11 cellular contexts compared by ENCODE assay signal in genomic region chr11:45148276-45148675, GRCh38. TPM values are rescaled to one million over a fixed set of nuclear protein-coding genes. Genes with fewer than 3 reads are reported as not detected.
DNase-seq lines count a peak whose midpoint lies in the region; ATAC-seq and TF ChIP-seq lines count a peak whose summit lies in the region.
"Had no signal": no experiment of that assay in that cellular context is flagged by ENCODE, and none has a peak within 500 bp of the region (broad histone marks: within the 10 kb centered on the region; RNA-seq: fewer than 3 reads in every experiment).

No MANE protein-coding gene starts in this region.

- peaks cover 6% of the 10 kb centered on the region for H3K9me3 Mint-ChIP-seq in neural crest cell

- intact Hi-C loops in sciatic nerve (cut with DNase I) = no loop called here

- ATAC-seq in DND-41 (ENCODE audit: insufficient read depth, low read depth) (no peak), omental fat pad (ENCODE audit: low FRiP score) (no peak), HG02970 (IDR thresholded peaks at IDR 0.05; ENCODE audit: low FRiP score, unreplicated experiment) (no peak), HG03457 (IDR thresholded peaks at IDR 0.05; ENCODE audit: unreplicated experiment) (no peak), sciatic nerve (no peak)
- ATAC-seq: foreskin keratinocyte had no signal

- H2AFZ ChIP-seq in DND-41 (ENCODE audit: low read depth, low read length) = no peak overlapping the region

- H3K4me3 ChIP-seq in DND-41 (ENCODE audit: low read depth in 1 of 2, low read length in 2 of 2) (peak overlapping the region in 1 of 2 experiments; percentile 88; a peak in 2 of 4 replicates), NT2/D1 (ENCODE audit: insufficient read length, low read depth) (peak overlapping the region; percentile 76), ectodermal cell (ENCODE audit: insufficient read depth, low read depth, low read length) (peak overlapping the region; percentile 73)

- H3K27ac Mint-ChIP-seq in neural crest cell (ENCODE audit: unreplicated experiment) = no peak overlapping the region

- H3K79me2 ChIP-seq in DND-41 (ENCODE audit: insufficient read depth, low read length) = no peaks in the 10 kb centered on the region; the same call in 1 of the 2 replicates

- H3K36me3 ChIP-seq in DND-41 (ENCODE audit: insufficient read depth, low read length) (no peaks in the 10 kb centered on the region), NT2/D1 (ENCODE audit: insufficient read depth, insufficient read length, low read length) (no peaks in the 10 kb centered on the region), ectodermal cell (ENCODE audit: control insufficient read depth, insufficient read depth, low read length) (no peaks in the 10 kb centered on the region)
- H3K36me3 ChIP-seq: MG63 had no signal

- H4K20me1 ChIP-seq in DND-41 (ENCODE audit: insufficient read depth, low read length) = peaks cover 6% of the 10 kb centered on the region; the same call in 1 of the 2 replicates

- WGBS in ectodermal cell, 2 experiments = 93 to 95% methylated on average over 7 of the region's 7 CpGs

- H3K4me1 ChIP-seq in DND-41 (ENCODE audit: insufficient read depth, low read length) (peaks cover 23% of the 10 kb centered on the region), NT2/D1 (ENCODE audit: insufficient read depth, insufficient read length) (peaks cover 10% of the 10 kb centered on the region), ectodermal cell (ENCODE audit: control insufficient read depth, insufficient read depth, low read length) (peaks cover 7% of the 10 kb centered on the region)
- H3K4me1 ChIP-seq: foreskin keratinocyte had no signal

- H3K4me2 ChIP-seq in DND-41 (ENCODE audit: insufficient read depth, low read length) = peak overlapping the region; percentile 79

- peaks cover 20% of the 10 kb centered on the region for H3K27me3 ChIP-seq in DND-41 (ENCODE audit: insufficient read depth, low read length, poor library complexity)
- peaks cover 21% of the 10 kb centered on the region for H3K27me3 ChIP-seq in NT2/D1 (ENCODE audit: insufficient read depth, insufficient read length)
- peaks cover 33% of the 10 kb centered on the region for H3K27me3 ChIP-seq in ectodermal cell (ENCODE audit: control insufficient read depth, insufficient read depth, low read length, poor library complexity, severe bottlenecking)
- H3K27me3 ChIP-seq: MG63 had no signal

- H3K4me1 Mint-ChIP-seq in neural crest cell = peaks cover 30% of the 10 kb centered on the region

- TF ChIP-seq CTCF in DND-41 (IDR thresholded peaks at IDR 0.05; ENCODE audit: borderline replicate concordance, extremely low read depth, low read length, poor library complexity, severe bottlenecking) = no peak
- no peak for TF ChIP-seq CTCF in neural crest cell (conservative IDR thresholded peaks at IDR 0.05)
- no peak for TF ChIP-seq CTCF in omental fat pad (IDR thresholded peaks at IDR 0.05)

- H3K27ac ChIP-seq in DND-41 (ENCODE audit: low read length) = no peak overlapping the region
- no peak overlapping the region for H3K27ac ChIP-seq in ectodermal cell (ENCODE audit: insufficient read depth, low read depth, low read length, poor library complexity, severe bottlenecking)
- H3K27ac ChIP-seq: foreskin keratinocyte had no signal

- H3K36me3 Mint-ChIP-seq in neural crest cell (ENCODE audit: low read depth) = peaks cover 4% of the 10 kb centered on the region

- peaks cover 31% of the 10 kb centered on the region for H3K27me3 Mint-ChIP-seq in neural crest cell (ENCODE audit: low read depth)

- no peak for DNase-seq in DND-41
- DNase-seq in NT2/D1 (ENCODE audit: low read depth, low spot score) = no peak
- no peak for DNase-seq in neural crest cell (ENCODE audit: low read depth, low spot score)
- no peak for DNase-seq in omental fat pad (ENCODE audit: low spot score)
- DNase-seq in sciatic nerve (ENCODE audit: low spot score) = no peak
- DNase-seq: foreskin keratinocyte; MG63; NK-92 treated with Interleukin-12 subunit alpha and Interleukin-12 subunit beta, amount 100 ng/mL, for 24 hours had no signal

- H3K4me3 Mint-ChIP-seq in neural crest cell = peak overlapping the region; percentile 95

- H3K9me3 ChIP-seq in DND-41 (ENCODE audit: insufficient read depth, low read length, severe bottlenecking) (no peaks in the 10 kb centered on the region), NT2/D1 (ENCODE audit: insufficient read depth, low read length) (peaks cover 14% of the 10 kb centered on the region; the same call in 1 of the 2 replicates), ectodermal cell (ENCODE audit: control insufficient read depth, low read length) (no peaks in the 10 kb centered on the region)
- H3K9me3 ChIP-seq: MG63 had no signal

- no peak overlapping the region for H3K9ac ChIP-seq in DND-41 (ENCODE audit: low read depth, low read length)
- peak overlapping the region; percentile 94 for H3K9ac ChIP-seq in NT2/D1 (ENCODE audit: insufficient read length, low read depth)

RNA-seq across cellular contexts. Expression of gene PRDM11, which starts 1.8 kb away (rescaled TPM):
- polyA plus RNA-seq in ectodermal cell (2013, experiment 1 of 4) = 4.4 TPM
- 8.8 TPM for polyA plus RNA-seq in ectodermal cell (2013, experiment 2 of 4)
- 5.4 TPM for polyA plus RNA-seq in ectodermal cell (2013, experiment 3 of 4)
- polyA plus RNA-seq in ectodermal cell (2013, experiment 4 of 4) = 5.3 TPM
- total RNA-seq in neural crest cell (13.1 and 15.2 TPM in 2 replicates), omental fat pad (10 to 100 TPM in 2 of 4 donors, 1 to 10 TPM in 2; 7.0 to 15.6 (median 10.7) TPM), sciatic nerve (21.6 TPM)
